1 cellular context compared by ENCODE assay signal in genomic region chr7:30364773-30365172, GRCh38.
TF ChIP-seq lines count a peak whose summit lies in the region.

No MANE protein-coding gene starts in this region.

TF ChIP-seq in K562, 482 proteins besides CTCF, POLR2A, EP300 and RAD21 (continued from another document):
- TF ChIP-seq RREB1 (CRISPR knock-in tag; IDR thresholded peaks at IDR 0.05), result no peak
- no peak for TF ChIP-seq NRF1 (conservative IDR thresholded peaks at IDR 0.05 in 1 of 2, IDR thresholded peaks at IDR 0.05 in 1 of 2)
- TF ChIP-seq GATAD2B (IDR thresholded peaks at IDR 0.05; ENCODE audit: borderline replicate concordance), result no peak
- TF ChIP-seq CBFB (CRISPR knock-in tag; IDR thresholded peaks at IDR 0.05), result no peak
- no peak for TF ChIP-seq SMAD2 (IDR thresholded peaks at IDR 0.05; ENCODE audit: low read depth, low read length)
- TF ChIP-seq NCOA1 (IDR thresholded peaks at IDR 0.05; ENCODE audit: low read depth), result no peak
- no peak for TF ChIP-seq E2F4 (CRISPR knock-in tag; IDR thresholded peaks at IDR 0.05; ENCODE audit: low read depth)
- no peak for TF ChIP-seq ZFP36 (IDR thresholded peaks at IDR 0.05; ENCODE audit: low read depth, low read length, partially characterized antibody)
- TF ChIP-seq MTA3 (IDR thresholded peaks at IDR 0.05; ENCODE audit: borderline replicate concordance), result no peak
- TF ChIP-seq, protein P1, sequence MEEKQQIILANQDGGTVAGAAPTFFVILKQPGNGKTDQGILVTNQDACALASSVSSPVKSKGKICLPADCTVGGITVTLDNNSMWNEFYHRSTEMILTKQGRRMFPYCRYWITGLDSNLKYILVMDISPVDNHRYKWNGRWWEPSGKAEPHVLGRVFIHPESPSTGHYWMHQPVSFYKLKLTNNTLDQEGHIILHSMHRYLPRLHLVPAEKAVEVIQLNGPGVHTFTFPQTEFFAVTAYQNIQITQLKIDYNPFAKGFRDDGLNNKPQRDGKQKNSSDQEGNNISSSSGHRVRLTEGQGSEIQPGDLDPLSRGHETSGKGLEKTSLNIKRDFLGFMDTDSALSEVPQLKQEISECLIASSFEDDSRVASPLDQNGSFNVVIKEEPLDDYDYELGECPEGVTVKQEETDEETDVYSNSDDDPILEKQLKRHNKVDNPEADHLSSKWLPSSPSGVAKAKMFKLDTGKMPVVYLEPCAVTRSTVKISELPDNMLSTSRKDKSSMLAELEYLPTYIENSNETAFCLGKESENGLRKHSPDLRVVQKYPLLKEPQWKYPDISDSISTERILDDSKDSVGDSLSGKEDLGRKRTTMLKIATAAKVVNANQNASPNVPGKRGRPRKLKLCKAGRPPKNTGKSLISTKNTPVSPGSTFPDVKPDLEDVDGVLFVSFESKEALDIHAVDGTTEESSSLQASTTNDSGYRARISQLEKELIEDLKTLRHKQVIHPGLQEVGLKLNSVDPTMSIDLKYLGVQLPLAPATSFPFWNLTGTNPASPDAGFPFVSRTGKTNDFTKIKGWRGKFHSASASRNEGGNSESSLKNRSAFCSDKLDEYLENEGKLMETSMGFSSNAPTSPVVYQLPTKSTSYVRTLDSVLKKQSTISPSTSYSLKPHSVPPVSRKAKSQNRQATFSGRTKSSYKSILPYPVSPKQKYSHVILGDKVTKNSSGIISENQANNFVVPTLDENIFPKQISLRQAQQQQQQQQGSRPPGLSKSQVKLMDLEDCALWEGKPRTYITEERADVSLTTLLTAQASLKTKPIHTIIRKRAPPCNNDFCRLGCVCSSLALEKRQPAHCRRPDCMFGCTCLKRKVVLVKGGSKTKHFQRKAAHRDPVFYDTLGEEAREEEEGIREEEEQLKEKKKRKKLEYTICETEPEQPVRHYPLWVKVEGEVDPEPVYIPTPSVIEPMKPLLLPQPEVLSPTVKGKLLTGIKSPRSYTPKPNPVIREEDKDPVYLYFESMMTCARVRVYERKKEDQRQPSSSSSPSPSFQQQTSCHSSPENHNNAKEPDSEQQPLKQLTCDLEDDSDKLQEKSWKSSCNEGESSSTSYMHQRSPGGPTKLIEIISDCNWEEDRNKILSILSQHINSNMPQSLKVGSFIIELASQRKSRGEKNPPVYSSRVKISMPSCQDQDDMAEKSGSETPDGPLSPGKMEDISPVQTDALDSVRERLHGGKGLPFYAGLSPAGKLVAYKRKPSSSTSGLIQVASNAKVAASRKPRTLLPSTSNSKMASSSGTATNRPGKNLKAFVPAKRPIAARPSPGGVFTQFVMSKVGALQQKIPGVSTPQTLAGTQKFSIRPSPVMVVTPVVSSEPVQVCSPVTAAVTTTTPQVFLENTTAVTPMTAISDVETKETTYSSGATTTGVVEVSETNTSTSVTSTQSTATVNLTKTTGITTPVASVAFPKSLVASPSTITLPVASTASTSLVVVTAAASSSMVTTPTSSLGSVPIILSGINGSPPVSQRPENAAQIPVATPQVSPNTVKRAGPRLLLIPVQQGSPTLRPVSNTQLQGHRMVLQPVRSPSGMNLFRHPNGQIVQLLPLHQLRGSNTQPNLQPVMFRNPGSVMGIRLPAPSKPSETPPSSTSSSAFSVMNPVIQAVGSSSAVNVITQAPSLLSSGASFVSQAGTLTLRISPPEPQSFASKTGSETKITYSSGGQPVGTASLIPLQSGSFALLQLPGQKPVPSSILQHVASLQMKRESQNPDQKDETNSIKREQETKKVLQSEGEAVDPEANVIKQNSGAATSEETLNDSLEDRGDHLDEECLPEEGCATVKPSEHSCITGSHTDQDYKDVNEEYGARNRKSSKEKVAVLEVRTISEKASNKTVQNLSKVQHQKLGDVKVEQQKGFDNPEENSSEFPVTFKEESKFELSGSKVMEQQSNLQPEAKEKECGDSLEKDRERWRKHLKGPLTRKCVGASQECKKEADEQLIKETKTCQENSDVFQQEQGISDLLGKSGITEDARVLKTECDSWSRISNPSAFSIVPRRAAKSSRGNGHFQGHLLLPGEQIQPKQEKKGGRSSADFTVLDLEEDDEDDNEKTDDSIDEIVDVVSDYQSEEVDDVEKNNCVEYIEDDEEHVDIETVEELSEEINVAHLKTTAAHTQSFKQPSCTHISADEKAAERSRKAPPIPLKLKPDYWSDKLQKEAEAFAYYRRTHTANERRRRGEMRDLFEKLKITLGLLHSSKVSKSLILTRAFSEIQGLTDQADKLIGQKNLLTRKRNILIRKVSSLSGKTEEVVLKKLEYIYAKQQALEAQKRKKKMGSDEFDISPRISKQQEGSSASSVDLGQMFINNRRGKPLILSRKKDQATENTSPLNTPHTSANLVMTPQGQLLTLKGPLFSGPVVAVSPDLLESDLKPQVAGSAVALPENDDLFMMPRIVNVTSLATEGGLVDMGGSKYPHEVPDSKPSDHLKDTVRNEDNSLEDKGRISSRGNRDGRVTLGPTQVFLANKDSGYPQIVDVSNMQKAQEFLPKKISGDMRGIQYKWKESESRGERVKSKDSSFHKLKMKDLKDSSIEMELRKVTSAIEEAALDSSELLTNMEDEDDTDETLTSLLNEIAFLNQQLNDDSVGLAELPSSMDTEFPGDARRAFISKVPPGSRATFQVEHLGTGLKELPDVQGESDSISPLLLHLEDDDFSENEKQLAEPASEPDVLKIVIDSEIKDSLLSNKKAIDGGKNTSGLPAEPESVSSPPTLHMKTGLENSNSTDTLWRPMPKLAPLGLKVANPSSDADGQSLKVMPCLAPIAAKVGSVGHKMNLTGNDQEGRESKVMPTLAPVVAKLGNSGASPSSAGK (IDR thresholded peaks at IDR 0.05), result no peak
- TF ChIP-seq, protein P2, sequence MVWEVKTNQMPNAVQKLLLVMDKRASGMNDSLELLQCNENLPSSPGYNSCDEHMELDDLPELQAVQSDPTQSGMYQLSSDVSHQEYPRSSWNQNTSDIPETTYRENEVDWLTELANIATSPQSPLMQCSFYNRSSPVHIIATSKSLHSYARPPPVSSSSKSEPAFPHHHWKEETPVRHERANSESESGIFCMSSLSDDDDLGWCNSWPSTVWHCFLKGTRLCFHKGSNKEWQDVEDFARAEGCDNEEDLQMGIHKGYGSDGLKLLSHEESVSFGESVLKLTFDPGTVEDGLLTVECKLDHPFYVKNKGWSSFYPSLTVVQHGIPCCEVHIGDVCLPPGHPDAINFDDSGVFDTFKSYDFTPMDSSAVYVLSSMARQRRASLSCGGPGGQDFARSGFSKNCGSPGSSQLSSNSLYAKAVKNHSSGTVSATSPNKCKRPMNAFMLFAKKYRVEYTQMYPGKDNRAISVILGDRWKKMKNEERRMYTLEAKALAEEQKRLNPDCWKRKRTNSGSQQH (CRISPR knock-in tag; IDR thresholded peaks at IDR 0.05), result no peak
